10 cellular contexts compared by ENCODE assay signal in genomic region chr16:68792465-68793324, GRCh38. TPM values are rescaled to one million over a fixed set of nuclear protein-coding genes. Genes with fewer than 3 reads are reported as not detected.
DNase-seq lines count a peak whose midpoint lies in the region; ATAC-seq and TF ChIP-seq lines count a peak whose summit lies in the region.
"Had no signal": no experiment of that assay in that cellular context is flagged by ENCODE, and none has a peak within 500 bp of the region (broad histone marks: within the 10 kb centered on the region; RNA-seq: fewer than 3 reads in every experiment).

No MANE protein-coding gene starts in this region.

- TF ChIP-seq CTCF in dorsolateral prefrontal cortex (IDR thresholded peaks at IDR 0.05 in 54 of 56, conservative IDR thresholded peaks at IDR 0.05 in 2 of 56; ENCODE audit: low read depth in 1 of 56, partially characterized antibody in 56 of 56): no peak
- no peak for TF ChIP-seq CTCF in gastrocnemius medialis (IDR thresholded peaks at IDR 0.05 in 4 of 5, conservative IDR thresholded peaks at IDR 0.05 in 1 of 5)
- TF ChIP-seq CTCF in prostate gland (IDR thresholded peaks at IDR 0.05): no peak

- TF ChIP-seq POLR2A in gastrocnemius medialis (IDR thresholded peaks at IDR 0.05) (no peak), prostate gland (IDR thresholded peaks at IDR 0.05) (no peak)

- H3K9me3 ChIP-seq in gastrocnemius medialis (no peaks in the 10 kb centered on the region), prostate gland (no peaks in the 10 kb centered on the region)

- H3K27me3 ChIP-seq in dorsolateral prefrontal cortex (peaks cover 0 to 2% (median 0%) of the 10 kb centered on the region in 45 donors), gastrocnemius medialis (no peaks in the 10 kb centered on the region), prostate gland (replicated peaks; ENCODE audit: insufficient read depth) (no peaks in the 10 kb centered on the region)

- 71% methylated on average over 20 of the region's 20 CpGs for WGBS in prostate gland

- ATAC-seq in gastrocnemius medialis: no peak
- no peak for ATAC-seq in GM18498 (IDR thresholded peaks at IDR 0.05; ENCODE audit: unreplicated experiment)

- H3K4me1 ChIP-seq in gastrocnemius medialis (no peaks in the 10 kb centered on the region), prostate gland (replicated peaks) (peaks cover 3% of the 10 kb centered on the region)

- H3K4me3 ChIP-seq in dorsolateral prefrontal cortex (no peak overlapping the region), gastrocnemius medialis (no peak overlapping the region), prostate gland (no peak overlapping the region)

- H3K27ac ChIP-seq in dorsolateral prefrontal cortex (peak overlapping the region in 49 of 59 donors; percentile 0 to 97 (median 66)), gastrocnemius medialis (no peak overlapping the region), prostate gland (peak overlapping the region in 1 of 2 donors; percentile 26)

- H3K36me3 ChIP-seq in gastrocnemius medialis (no peaks in the 10 kb centered on the region), prostate gland (no peaks in the 10 kb centered on the region)

- intact Hi-C loops in dorsolateral prefrontal cortex (cut with DNase I) (no loop called here), gastrocnemius medialis (cut with DNase I; ENCODE audit: low total_unique reads) (no loop called here), prostate gland (cut with DNase I) (no loop called here)

- DNase-seq in EH (ENCODE audit: low read depth) (peak; percentile 34), NCI-H526 (lab: John Stamatoyannopoulos, UW) (peak; percentile 95 to 97), dorsolateral prefrontal cortex (no peak), myocyte (ENCODE audit: low read depth) (peak; percentile 52), NCI-H1048 (lab: John Stamatoyannopoulos, UW) (no peak), gastrocnemius medialis (no peak), prostate gland (ENCODE audit: low spot score) (no peak)
- DNase-seq: activated naive CD8-positive, alpha-beta T cell treated with anti-CD3 and anti-CD28 coated beads, Interleukin-2, amount 10 ng/mL, durations not matched to agents 7 days and 5 days; nucleus accumbens had no signal

- in situ Hi-C loops in gastrocnemius medialis (cut with MboI; ENCODE audit: low sequenced_read_pairs in 4 of 4): no loop called here

RNA-seq across cellular contexts. Expression of gene TANGO6, which starts 50.6 kb away (rescaled TPM):
- total RNA-seq in dorsolateral prefrontal cortex: 10 to 100 TPM; 22.2 to 62.8 (median 36.2) TPM
- total RNA-seq in myocyte: 10.0 and 11.4 TPM in 2 replicates
- 13.4 TPM for polyA plus RNA-seq in myocyte (2012)
- 10 to 100 TPM; 13.6 to 20.0 (median 17.8) TPM for total RNA-seq in gastrocnemius medialis
- 10 to 100 TPM; 13.1 to 28.6 TPM for total RNA-seq in prostate gland

RNA-seq across cellular contexts. Expression of gene CDH1, which starts 55.6 kb away (rescaled TPM):
- total RNA-seq in dorsolateral prefrontal cortex (10 to 100 TPM in 20 of 120 experiments, 1 to 10 TPM in 97, under 1 TPM in 3; 0.82 to 20.2 (median 5.1) TPM), myocyte (0.11 TPM in 1 of 2 replicates, not detected in the other), gastrocnemius medialis (1 to 10 TPM in 1 of 4 donors, under 1 TPM in 2, not detected in 1; 0.20 to 1.3 (median 0.20) TPM), prostate gland (100 to 1,000 TPM in 1 of 2 donors, 10 to 100 TPM in 1; 75.7 to 300 TPM)
- 2.7 TPM for polyA plus RNA-seq in myocyte (2012)

Comparison
In these comparisons a context has a peak if more than half of its experiments do, and no peak if none do; other contexts are left out.
1. DNase-seq: peak in EH (single experiment), NCI-H526 (2 of 2) and myocyte (single experiment); none in dorsolateral prefrontal cortex (0 of 10), NCI-H1048 (single experiment), gastrocnemius medialis (0 of 2) and prostate gland (single experiment).
2. H3K27ac ChIP-seq: peak in dorsolateral prefrontal cortex (49 of 59); none in gastrocnemius medialis (0 of 4).